ENCODE assay signal across 13 cellular contexts in genomic region chr12:66453837-66454236, GRCh38.
DNase-seq lines count a peak whose midpoint lies in the region; ATAC-seq and TF ChIP-seq lines count a peak whose summit lies in the region.
"Had no signal": no experiment of that assay in that cellular context is flagged by ENCODE, and none has a peak within 500 bp of the region (broad histone marks: within the 10 kb centered on the region; RNA-seq: fewer than 3 reads in every experiment).

No MANE protein-coding gene starts in this region.

- no peaks in the 10 kb centered on the region for H3K36me3 ChIP-seq in upper lobe of right lung

- intact Hi-C loops in upper lobe of right lung (cut with DNase I), result no loop called here

- H3K36me3 Mint-ChIP-seq in activated T-cell treated with anti-CD3 and anti-CD28 coated beads, Interleukin-2, amount 50 U/mL, for 4 hours (ENCODE audit: insufficient read depth), result peaks cover 5% of the 10 kb centered on the region

- no peaks in the 10 kb centered on the region for H3K27me3 ChIP-seq in upper lobe of right lung

- peak; percentile 96 for ATAC-seq in stimulated activated naive CD8-positive, alpha-beta T cell treated with anti-CD3 and anti-CD28 coated beads, Interleukin-15, amount 100 ng/mL, for 72 hours
- no peak for ATAC-seq in stimulated activated naive CD8-positive, alpha-beta T cell treated with anti-CD3 and anti-CD28 coated beads, Interleukin-15, Interleukin-2, amounts not matched to agents 100 U/mL and 50 U/mL, for 24 hours
- ATAC-seq in GM21737 (IDR thresholded peaks at IDR 0.05; ENCODE audit: unreplicated experiment) (peak; percentile 94), HG03159 (IDR thresholded peaks at IDR 0.05; ENCODE audit: unreplicated experiment) (peak; percentile 69), upper lobe of right lung (peak; percentile 29)
- ATAC-seq in activated T-cell treated with anti-CD3 and anti-CD28 coated beads, Interleukin-2, amount 50 U/mL, for 4 hours, result no peak

- DNase-seq in stimulated activated naive CD8-positive, alpha-beta T cell treated with anti-CD3 and anti-CD28 coated beads, Interleukin-15, amount 100 ng/mL, for 72 hours, result peak in 1 of 2 donors; percentile 22
- no peak for DNase-seq in stimulated activated naive CD8-positive, alpha-beta T cell treated with anti-CD3 and anti-CD28 coated beads, Interleukin-15, Interleukin-2, amounts not matched to agents 100 U/mL and 50 U/mL, for 24 hours
- DNase-seq in upper lobe of right lung (no peak), dedifferentiated amniotic fluid mesenchymal stem cell (ENCODE audit: extremely low spot score) (no peak), foreskin melanocyte (no peak)
- no peak for DNase-seq in activated T-cell treated with anti-CD3 and anti-CD28 coated beads, Interleukin-2, amount 50 U/mL, for 4 hours
- DNase-seq: caudate nucleus, H9, kidney glomerular epithelial cell, nephron progenitor cell, RPMI8226 had no signal

- H3K4me1 ChIP-seq in upper lobe of right lung, result no peaks in the 10 kb centered on the region

- H3K27ac ChIP-seq in upper lobe of right lung, result no peak overlapping the region

- no peak for TF ChIP-seq CTCF in upper lobe of right lung (IDR thresholded peaks at IDR 0.05)

- no peaks in the 10 kb centered on the region for H3K9me3 ChIP-seq in upper lobe of right lung

- peaks cover 11% of the 10 kb centered on the region for H3K4me1 Mint-ChIP-seq in stimulated activated naive CD8-positive, alpha-beta T cell treated with anti-CD3 and anti-CD28 coated beads, Interleukin-15, amount 100 ng/mL, for 72 hours
- H3K4me1 Mint-ChIP-seq in activated T-cell treated with anti-CD3 and anti-CD28 coated beads, Interleukin-2, amount 50 U/mL, for 4 hours (ENCODE audit: low read depth), result no peaks in the 10 kb centered on the region
- H3K4me1 Mint-ChIP-seq: H9 had no signal

- H3K27me3 Mint-ChIP-seq in stimulated activated naive CD8-positive, alpha-beta T cell treated with anti-CD3 and anti-CD28 coated beads, Interleukin-15, amount 100 ng/mL, for 72 hours, result peaks cover 27% of the 10 kb centered on the region
- H3K27me3 Mint-ChIP-seq in activated T-cell treated with anti-CD3 and anti-CD28 coated beads, Interleukin-2, amount 50 U/mL, for 4 hours (ENCODE audit: low read depth), result no peaks in the 10 kb centered on the region

- H3K4me3 ChIP-seq in upper lobe of right lung, result no peak overlapping the region

- H3K27ac Mint-ChIP-seq in stimulated activated naive CD8-positive, alpha-beta T cell treated with anti-CD3 and anti-CD28 coated beads, Interleukin-15, amount 100 ng/mL, for 72 hours, result peak overlapping the region; percentile 39 to 86
- H3K27ac Mint-ChIP-seq: H9, nephron progenitor cell had no signal

- no peak overlapping the region for H3K4me3 Mint-ChIP-seq in stimulated activated naive CD8-positive, alpha-beta T cell treated with anti-CD3 and anti-CD28 coated beads, Interleukin-15, amount 100 ng/mL, for 72 hours
- no peak overlapping the region for H3K4me3 Mint-ChIP-seq in activated T-cell treated with anti-CD3 and anti-CD28 coated beads, Interleukin-2, amount 50 U/mL, for 4 hours
- H3K4me3 Mint-ChIP-seq: H9, nephron progenitor cell had no signal

- no peaks in the 10 kb centered on the region for H3K9me3 Mint-ChIP-seq in stimulated activated naive CD8-positive, alpha-beta T cell treated with anti-CD3 and anti-CD28 coated beads, Interleukin-15, amount 100 ng/mL, for 72 hours
- no peaks in the 10 kb centered on the region for H3K9me3 Mint-ChIP-seq in activated T-cell treated with anti-CD3 and anti-CD28 coated beads, Interleukin-2, amount 50 U/mL, for 4 hours
- H3K9me3 Mint-ChIP-seq: H9, nephron progenitor cell had no signal

Comparison
In these comparisons a context has a peak if more than half of its experiments do, and no peak if none do; other contexts are left out.
1. ATAC-seq: peak in stimulated activated naive CD8-positive, alpha-beta T cell treated with anti-CD3 and anti-CD28 coated beads, Interleukin-15, amount 100 ng/mL, for 72 hours (single experiment), GM21737 (single experiment), HG03159 (single experiment) and upper lobe of right lung (single experiment); none in stimulated activated naive CD8-positive, alpha-beta T cell treated with anti-CD3 and anti-CD28 coated beads, Interleukin-15, Interleukin-2, amounts not matched to agents 100 U/mL and 50 U/mL, for 24 hours (single experiment) and activated T-cell treated with anti-CD3 and anti-CD28 coated beads, Interleukin-2, amount 50 U/mL, for 4 hours (0 of 2).